17 cellular contexts compared by ENCODE assay signal in genomic region chr6:85798934-85799490, GRCh38.
DNase-seq lines count a peak whose midpoint lies in the region; ATAC-seq, FAIRE-seq and TF ChIP-seq lines count a peak whose summit lies in the region.
"Had no signal": no experiment of that assay in that cellular context is flagged by ENCODE, and none has a peak within 500 bp of the region (broad histone marks: within the 10 kb centered on the region; RNA-seq: fewer than 3 reads in every experiment).

No MANE protein-coding gene starts in this region.

- no peaks in the 10 kb centered on the region for H3K4me1 ChIP-seq in GM23248 (ENCODE audit: insufficient read depth)
- no peaks in the 10 kb centered on the region for H3K4me1 ChIP-seq in mesendoderm (ENCODE audit: control insufficient read depth, low read depth, low read length)
- H3K4me1 ChIP-seq: BLaER1 treated with 17β-estradiol and CSF1 and Interleukin-3, amounts not matched to agents 10 nM and 100 nM had no signal

- no peak overlapping the region for H3K4me2 ChIP-seq in GM23248 (ENCODE audit: unreplicated experiment)
- no peak overlapping the region for H3K4me2 ChIP-seq in mesendoderm (ENCODE audit: low read length)
- H3K4me2 ChIP-seq: BLaER1 treated with 17β-estradiol and CSF1 and Interleukin-3, amounts not matched to agents 10 nM and 100 nM had no signal

- H3K4ac ChIP-seq in mesendoderm (ENCODE audit: low read depth, low read length): no peak overlapping the region

- no peak overlapping the region for H2BK120ac ChIP-seq in mesendoderm (ENCODE audit: low read depth, low read length)

- no peak overlapping the region for H3K23ac ChIP-seq in mesendoderm (ENCODE audit: low read length)

- H2BK5ac ChIP-seq in mesendoderm (ENCODE audit: low read length): no peak overlapping the region

- ATAC-seq in Right ventricle myocardium superior (ENCODE audit: poor library complexity) (no peak), GM21515 (IDR thresholded peaks at IDR 0.05; ENCODE audit: unreplicated experiment) (no peak)

- no peaks in the 10 kb centered on the region for H3K9me3 ChIP-seq in GM23248 (ENCODE audit: low read depth)
- H3K9me3 ChIP-seq: BLaER1 treated with 17β-estradiol and CSF1 and Interleukin-3, amounts not matched to agents 10 nM and 100 nM had no signal

- no peaks in the 10 kb centered on the region for H3F3A ChIP-seq in GM23248 (ENCODE audit: insufficient read depth)

- TF ChIP-seq CTCF in LNCAP (IDR thresholded peaks at IDR 0.05) (peak; percentile 23; the same call in 1 of the 2 replicates), bronchial epithelial cell (IDR thresholded peaks at IDR 0.05; ENCODE audit: insufficient read depth, low read length, severe bottlenecking) (no peak)

- DNase-seq in GM23248: peak; percentile 1
- DNase-seq in bronchial epithelial cell (ENCODE audit: low read depth): peak; percentile 69
- DNase-seq in mesendoderm: peak; percentile 5
- DNase-seq in Right ventricle myocardium superior: no peak
- DNase-seq in hepatic stellate cell (ENCODE audit: low spot score): no peak
- DNase-seq in RKO (ENCODE audit: low spot score): no peak
- DNase-seq: KG1, NCI-H1048, NCI-H1436 treated with DMSO at 0.1 percent for 48 hours, NCI-H2029, NCI-H526 had no signal

- H3K79me1 ChIP-seq in mesendoderm (ENCODE audit: low read length): no peaks in the 10 kb centered on the region

- no peak overlapping the region for H3K9ac ChIP-seq in GM23248
- no peak overlapping the region for H3K9ac ChIP-seq in mesendoderm (ENCODE audit: low read length)
- H3K9ac ChIP-seq: BLaER1 treated with 17β-estradiol and CSF1 and Interleukin-3, amounts not matched to agents 10 nM and 100 nM had no signal

- H4K20me1 ChIP-seq in GM23248 (ENCODE audit: insufficient read depth): no peaks in the 10 kb centered on the region
- H4K20me1 ChIP-seq: BLaER1 treated with 17β-estradiol and CSF1 and Interleukin-3, amounts not matched to agents 10 nM and 100 nM had no signal

- H3K4me3 ChIP-seq in GM23248: no peak overlapping the region
- no peak overlapping the region for H3K4me3 ChIP-seq in bronchial epithelial cell (ENCODE audit: low read depth, low read length)
- no peak overlapping the region for H3K4me3 ChIP-seq in mesendoderm (ENCODE audit: low read length)
- H3K4me3 ChIP-seq: BLaER1 treated with 17β-estradiol and CSF1 and Interleukin-3, amounts not matched to agents 10 nM and 100 nM; SK-N-MC had no signal

- H2AK5ac ChIP-seq in mesendoderm (ENCODE audit: low read length): no peak overlapping the region

- H3K18ac ChIP-seq in mesendoderm (ENCODE audit: low read length): no peak overlapping the region

- no peaks in the 10 kb centered on the region for H3K36me3 ChIP-seq in GM23248 (ENCODE audit: low read depth)
- no peaks in the 10 kb centered on the region for H3K36me3 ChIP-seq in bronchial epithelial cell (ENCODE audit: control insufficient read depth, insufficient read depth, low read length)
- no peaks in the 10 kb centered on the region for H3K36me3 ChIP-seq in mesendoderm (ENCODE audit: control insufficient read depth, insufficient read depth, low read length)
- H3K36me3 ChIP-seq: BLaER1 treated with 17β-estradiol and CSF1 and Interleukin-3, amounts not matched to agents 10 nM and 100 nM had no signal

- H3K9me2 ChIP-seq in GM23248 (ENCODE audit: insufficient read depth): no peaks in the 10 kb centered on the region

- H3K27ac ChIP-seq in GM23248: no peak overlapping the region
- no peak overlapping the region for H3K27ac ChIP-seq in mesendoderm (ENCODE audit: low read depth, low read length)
- H3K27ac ChIP-seq: BLaER1 treated with 17β-estradiol and CSF1 and Interleukin-3, amounts not matched to agents 10 nM and 100 nM; SK-N-MC had no signal

- in situ Hi-C loops in GM23248 (cut with MboI): no loop called here

- no peak overlapping the region for H4K8ac ChIP-seq in mesendoderm (ENCODE audit: low read depth, low read length)

- H3K79me2 ChIP-seq in GM23248 (ENCODE audit: insufficient read depth) (no peaks in the 10 kb centered on the region), mesendoderm (ENCODE audit: control insufficient read depth, insufficient read depth, low read length) (no peaks in the 10 kb centered on the region)

- no peak overlapping the region for H4K5ac ChIP-seq in mesendoderm (ENCODE audit: low read length)

- H2BK15ac ChIP-seq in mesendoderm (replicated peaks; ENCODE audit: low read depth): no peak overlapping the region

- no peak for FAIRE-seq in bronchial epithelial cell (lab: Jason Lieb, UNC)
- FAIRE-seq: D721Med, GM12892 had no signal

- intact Hi-C loops in Right ventricle myocardium superior (cut with DNase I): no loop called here

- H3K27me3 ChIP-seq in GM23248 (replicated peaks; ENCODE audit: insufficient read depth) (no peaks in the 10 kb centered on the region), bronchial epithelial cell (ENCODE audit: control insufficient read depth, insufficient read depth, low read length) (no peaks in the 10 kb centered on the region), mesendoderm (ENCODE audit: insufficient read depth, low read length, poor library complexity) (no peaks in the 10 kb centered on the region)
- H3K27me3 ChIP-seq: BLaER1 treated with 17β-estradiol and CSF1 and Interleukin-3, amounts not matched to agents 10 nM and 100 nM had no signal

- WGBS in GM23248 (ENCODE audit: low coverage in 1 of 2, low lambda C conversion rate in 2 of 2, missing lambda C conversion rate in 2 of 2), 2 experiments: 12 to 14% methylated on average over 3 of the region's 3 CpGs
- no CpG with 5 or more reads among the region's 3 CpGs for WGBS in mesendoderm (ENCODE audit: extremely low coverage, insufficient coverage, low lambda C conversion rate)

- no peak overlapping the region for H3K56ac ChIP-seq in mesendoderm (ENCODE audit: low read length)

- H2AFZ ChIP-seq in GM23248: no peak overlapping the region

Comparison
In these comparisons a context has a peak if more than half of its experiments do, and no peak if none do; other contexts are left out.
1. DNase-seq: peak in GM23248 (single experiment), bronchial epithelial cell (single experiment) and mesendoderm (single experiment); none in Right ventricle myocardium superior (single experiment), hepatic stellate cell (single experiment) and RKO (single experiment).